32 cellular contexts compared by ENCODE assay signal in the genomic region with DNA sequence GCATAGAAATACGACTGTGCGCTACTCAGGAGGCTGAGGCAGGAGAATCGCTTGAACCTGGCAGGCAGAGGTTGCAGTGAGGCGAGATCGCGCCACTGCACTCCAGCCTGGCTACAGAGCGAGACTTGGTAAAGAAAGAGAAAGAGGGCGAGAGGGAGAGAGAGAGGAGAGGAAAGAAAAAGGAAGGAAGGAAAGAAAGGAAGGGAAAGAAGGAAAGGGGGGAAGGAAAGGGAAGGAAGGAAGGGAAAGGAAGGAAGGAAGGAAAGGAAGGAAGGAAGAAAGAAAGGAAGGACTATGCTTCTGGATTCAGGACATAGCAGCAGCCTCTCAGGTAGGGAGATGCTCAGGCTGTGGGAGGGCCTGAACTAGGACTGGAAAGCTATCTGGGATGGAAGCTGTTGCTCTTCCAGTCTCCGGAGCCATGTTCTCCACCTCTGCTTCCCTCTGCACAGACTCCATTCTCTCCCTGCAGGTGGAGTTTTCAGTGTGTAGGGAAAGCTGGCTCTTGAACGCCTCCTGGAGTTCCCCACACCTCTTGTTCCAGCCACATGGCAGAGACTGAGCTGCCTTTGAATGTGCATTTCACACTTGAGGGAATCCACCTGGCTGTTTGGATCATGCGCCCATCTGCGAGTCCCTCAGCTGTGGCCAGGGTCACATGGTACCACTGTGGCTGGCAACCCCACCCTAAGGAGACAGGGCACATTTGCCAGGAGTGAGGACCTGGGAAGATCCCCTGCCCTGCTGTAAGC. TPM values are rescaled to one million over a fixed set of nuclear protein-coding genes. Genes with fewer than 3 reads are reported as not detected.
DNase-seq lines count a peak whose midpoint lies in the region; ATAC-seq and TF ChIP-seq lines count a peak whose summit lies in the region.
"Had no signal": no experiment of that assay in that cellular context is flagged by ENCODE, and none has a peak within 500 bp of the region (broad histone marks: within the 10 kb centered on the region; RNA-seq: fewer than 3 reads in every experiment).

No MANE protein-coding gene starts in this region.

- H3K27me3 ChIP-seq in IMR-90 (ENCODE audit: control insufficient read depth, insufficient read depth, low read length): no peaks in the 10 kb centered on the region
- no peaks in the 10 kb centered on the region for H3K27me3 ChIP-seq in neural progenitor cell
- H3K27me3 ChIP-seq: tibial artery had no signal

- H4K20me1 ChIP-seq in IMR-90 (ENCODE audit: insufficient read depth, low read length) (no peaks in the 10 kb centered on the region), neural progenitor cell (ENCODE audit: low read depth) (no peaks in the 10 kb centered on the region)

- H2BK5ac ChIP-seq in IMR-90 (ENCODE audit: low read depth, low read length, poor library complexity, severe bottlenecking): no peak overlapping the region

- H3K56ac ChIP-seq in IMR-90 (ENCODE audit: extremely low read depth, insufficient read depth, low read length): no peak overlapping the region

- no peaks in the 10 kb centered on the region for H3K4me1 Mint-ChIP-seq in neural progenitor cell
- H3K4me1 Mint-ChIP-seq: activated naive CD8-positive, alpha-beta T cell treated with anti-CD3 and anti-CD28 coated beads for 36 hours had no signal

- peaks cover 3% of the 10 kb centered on the region for H3K27me3 Mint-ChIP-seq in neural progenitor cell (ENCODE audit: insufficient read depth, low read depth)
- H3K27me3 Mint-ChIP-seq: activated naive CD8-positive, alpha-beta T cell treated with anti-CD3 and anti-CD28 coated beads for 36 hours; stimulated activated naive CD8-positive, alpha-beta T cell treated with anti-CD3 and anti-CD28 coated beads, Interleukin-15, amount 100 ng/mL, for 72 hours had no signal

- no peak overlapping the region for H2BK20ac ChIP-seq in IMR-90 (ENCODE audit: low read depth, low read length)

- dilution Hi-C loops in IMR-90 (cut with HindIII; ENCODE audit: low sequenced_read_pairs, unreplicated experiment): no loop called here

- TF ChIP-seq CTCF in IMR-90 (conservative IDR thresholded peaks at IDR 0.05; ENCODE audit: low read depth, low read length) (no peak), neural progenitor cell (IDR thresholded peaks at IDR 0.05) (no peak)

- no peak overlapping the region for H2BK120ac ChIP-seq in IMR-90 (ENCODE audit: low read depth, low read length)

- H3K9me3 ChIP-seq in IMR-90 (ENCODE audit: control insufficient read depth, insufficient read depth, low read length): no peaks in the 10 kb centered on the region
- H3K9me3 ChIP-seq in neural progenitor cell (ENCODE audit: low read depth): no peaks in the 10 kb centered on the region
- H3K9me3 ChIP-seq: left ventricle myocardium inferior, psoas muscle, tibial artery had no signal

- H3K4ac ChIP-seq in IMR-90 (ENCODE audit: low read depth, low read length): no peak overlapping the region

- H3K79me1 ChIP-seq in IMR-90 (ENCODE audit: low read depth in 1 of 2, low read length in 2 of 2): peaks cover 5 to 20% of the 10 kb centered on the region in 2 experiments; a peak in 2 of 4 replicates

- no peaks in the 10 kb centered on the region for H3K79me2 ChIP-seq in neural progenitor cell (ENCODE audit: low read depth)

- no peak overlapping the region; the same call in 1 of the 2 replicates for H3K23ac ChIP-seq in IMR-90 (ENCODE audit: low read depth, low read length)

- peaks cover 6% of the 10 kb centered on the region for H3K36me3 Mint-ChIP-seq in neural progenitor cell

- H3K18ac ChIP-seq in IMR-90 (ENCODE audit: low read depth, low read length): no peak overlapping the region

- CTCF ChIA-PET in IMR-90 (lab: Yijun Ruan, JAX): no interaction called here

- ATAC-seq in IMR-90 (ENCODE audit: low read depth) (no peak), HG03460 (IDR thresholded peaks at IDR 0.05; ENCODE audit: unreplicated experiment) (no peak)
- ATAC-seq: psoas muscle; sciatic nerve; stimulated activated naive CD8-positive, alpha-beta T cell treated with anti-CD3 and anti-CD28 coated beads, Interleukin-15, amount 100 ng/mL, for 72 hours had no signal

- H2BK15ac ChIP-seq in IMR-90 (ENCODE audit: low read depth, low read length): no peak overlapping the region

- no peak overlapping the region for H3K14ac ChIP-seq in IMR-90 (replicated peaks; ENCODE audit: low read depth, low read length)

- peaks cover 27% of the 10 kb centered on the region for H3K36me3 ChIP-seq in IMR-90 (ENCODE audit: control insufficient read depth, insufficient read depth, low read length)
- no peaks in the 10 kb centered on the region for H3K36me3 ChIP-seq in neural progenitor cell

- H3K4me3 ChIP-seq in IMR-90 (ENCODE audit: insufficient read depth, low read depth, low read length) (no peak overlapping the region), neural progenitor cell (no peak overlapping the region)
- H3K4me3 ChIP-seq: left ventricle myocardium inferior, PC-9, psoas muscle, tibial artery had no signal

- no peaks in the 10 kb centered on the region for H3K9me3 Mint-ChIP-seq in neural progenitor cell
- H3K9me3 Mint-ChIP-seq: activated naive CD8-positive, alpha-beta T cell treated with anti-CD3 and anti-CD28 coated beads for 36 hours; CD14-positive monocyte; HFFc6; stimulated activated naive CD8-positive, alpha-beta T cell treated with anti-CD3 and anti-CD28 coated beads, Interleukin-15, amount 100 ng/mL, for 72 hours; T-helper 2 cell treated with Interferon-gamma antibody and Interleukin-4, amounts not matched to agents 5 μg/mL and 100 μg/mL, for 36 hours had no signal

- H3K9me1 ChIP-seq in IMR-90 (ENCODE audit: insufficient read depth, low read length): peaks cover 10% of the 10 kb centered on the region

- no peak overlapping the region for H3K4me3 Mint-ChIP-seq in neural progenitor cell
- H3K4me3 Mint-ChIP-seq: activated naive CD8-positive, alpha-beta T cell treated with anti-CD3 and anti-CD28 coated beads for 36 hours; CD14-positive monocyte; HFFc6; stimulated activated naive CD8-positive, alpha-beta T cell treated with anti-CD3 and anti-CD28 coated beads, Interleukin-15, amount 100 ng/mL, for 72 hours; T-helper 2 cell treated with Interferon-gamma antibody and Interleukin-4, amounts not matched to agents 5 μg/mL and 100 μg/mL, for 36 hours had no signal

- TF ChIP-seq RAD21 in IMR-90 (IDR thresholded peaks at IDR 0.05; ENCODE audit: low read length): no peak

- peak; percentile 35 for DNase-seq in COLO668 (lab: John Stamatoyannopoulos, UW; ENCODE audit: unreplicated experiment)
- no peak for DNase-seq in IMR-90
- DNase-seq in cerebellar cortex (ENCODE audit: low spot score): peak; percentile 77
- no peak for DNase-seq in neural progenitor cell (ENCODE audit: low spot score)
- DNase-seq in SIG-M5 (lab: John Stamatoyannopoulos, UW): no peak
- DNase-seq in RPMI8226: no peak
- DNase-seq: activated CD4-positive, alpha-beta T cell treated with anti-CD3 and anti-CD28 coated beads for 1 hour; activated CD8-positive, alpha-beta memory T cell treated with anti-CD3 and anti-CD28 coated beads for 24 hours; activated effector memory CD4-positive, alpha-beta T cell treated with Interleukin-2 at 50 U/mL for 16 hours; activated naive CD8-positive, alpha-beta T cell treated with anti-CD3 and anti-CD28 coated beads for 36 hours; activated T-cell treated with anti-CD3 and anti-CD28 coated beads, Interleukin-2, amount 50 U/mL, for 1 hour; Calu3; effector CD4-positive, alpha-beta T cell; glutamatergic neuron; GOT3; HFFc6; left ventricle myocardium inferior; mesendoderm; NCI-H1048; NCI-H510A; NK-92 treated with Interleukin-12 subunit alpha and Interleukin-12 subunit beta, amount 100 ng/mL, for 24 hours; PC-9; psoas muscle; Right ventricle myocardium superior; stimulated activated CD8-positive, alpha-beta memory T cell treated with anti-CD3 and anti-CD28 coated beads, Interleukin-4, amount 100 ng/mL, for 48 hours; stimulated activated naive CD8-positive, alpha-beta T cell treated with anti-CD3 and anti-CD28 coated beads, Interleukin-15, amount 100 ng/mL, for 72 hours; tibial artery had no signal

- no peaks in the 10 kb centered on the region for H3F3A ChIP-seq in neural progenitor cell (ENCODE audit: low read depth)

- BruUV-seq in IMR-90 (replicated peaks; lab: Mats Ljungman, UMichigan): no TSS peak

- H3K9ac ChIP-seq in IMR-90 (ENCODE audit: low read depth, low read length) (no peak overlapping the region), neural progenitor cell (no peak overlapping the region)

- WGBS in IMR-90 (ENCODE audit: extremely low coverage in 2 of 2, insufficient read length in 1 of 2), 2 experiments: 100% methylated on average over 7 of the region's 12 CpGs; no CpG with 5 or more reads in 1 of the 2 experiments

- no peaks in the 10 kb centered on the region for H3K4me1 ChIP-seq in IMR-90 (ENCODE audit: control insufficient read depth, insufficient read depth, low read length)
- no peaks in the 10 kb centered on the region for H3K4me1 ChIP-seq in neural progenitor cell
- H3K4me1 ChIP-seq: psoas muscle, tibial artery had no signal

- no peak for TF ChIP-seq POLR2A in IMR-90 (IDR thresholded peaks at IDR 0.05; ENCODE audit: low read depth, low read length)

- POLR2A ChIA-PET in IMR-90 (lab: Charles Lee; ENCODE audit: unreplicated experiment): no interaction called here

- peak overlapping the region; percentile 76 for H3K27ac Mint-ChIP-seq in neural progenitor cell
- H3K27ac Mint-ChIP-seq: activated naive CD8-positive, alpha-beta T cell treated with anti-CD3 and anti-CD28 coated beads for 36 hours; HFFc6; stimulated activated naive CD8-positive, alpha-beta T cell treated with anti-CD3 and anti-CD28 coated beads, Interleukin-15, amount 100 ng/mL, for 72 hours; T-helper 2 cell treated with Interferon-gamma antibody and Interleukin-4, amounts not matched to agents 5 μg/mL and 100 μg/mL, for 36 hours had no signal

- peak overlapping the region; percentile 55 for H2AK9ac ChIP-seq in IMR-90 (replicated peaks; ENCODE audit: low read depth, low read length, poor library complexity)

- no peak overlapping the region for H2AFZ ChIP-seq in IMR-90 (replicated peaks; ENCODE audit: low read length, poor library complexity)
- H2AFZ ChIP-seq in neural progenitor cell (replicated peaks): no peak overlapping the region
- H2AFZ ChIP-seq: PC-9 had no signal

- in situ Hi-C loops in IMR-90 (cut with MboI; ENCODE audit: low sequenced_read_pairs): no loop called here

- H3K4me2 ChIP-seq in IMR-90 (ENCODE audit: low read depth, low read length) (no peak overlapping the region), neural progenitor cell (no peak overlapping the region)
- H3K4me2 ChIP-seq: PC-9 had no signal

- no peak overlapping the region for H4K8ac ChIP-seq in IMR-90 (ENCODE audit: low read depth in 2 of 2, low read length in 2 of 2)

- H3K27ac ChIP-seq in IMR-90 (ENCODE audit: insufficient read depth, low read length) (no peak overlapping the region), neural progenitor cell (no peak overlapping the region)
- H3K27ac ChIP-seq: epithelial cell of prostate, left ventricle myocardium inferior, PC-9, psoas muscle, tibial artery had no signal

- no peak overlapping the region for H2AK5ac ChIP-seq in IMR-90 (ENCODE audit: low read depth, low read length)

- no peak overlapping the region for H4K5ac ChIP-seq in IMR-90 (ENCODE audit: low read depth, low read length)

- H4K91ac ChIP-seq in IMR-90 (ENCODE audit: insufficient read depth, low read depth, low read length): no peak overlapping the region

- intact Hi-C loops in IMR-90 (cut with micrococcal nuclease): no loop called here

RNA-seq across cellular contexts. Expression of a gene that starts 9.1 kb away (rescaled TPM):
- total RNA-seq in IMR-90 (2012; rRNA removed) (37.5 and 38.9 TPM in 2 replicates), neural progenitor cell (ENCODE audit: low replicate concordance) (15.0 and 21.5 TPM in 2 replicates)
- 93.5 and 99.7 TPM in 2 replicates for polyA plus RNA-seq in IMR-90 (2012; rRNA removed)
- polyA plus RNA-seq in IMR-90 (2012; cell fraction: cytosol; rRNA removed): 67.9 and 73.4 TPM in 2 replicates
- 21.7 and 25.2 TPM in 2 replicates for polyA plus RNA-seq in IMR-90 (2012; cell fraction: nucleus; rRNA removed; ENCODE audit: low replicate concordance)

RNA-seq across cellular contexts. Expression of a gene that starts 9.4 kb away (rescaled TPM):
- total RNA-seq in IMR-90 (2012; rRNA removed) (118 TPM in 2 replicates), neural progenitor cell (ENCODE audit: low replicate concordance) (25.2 and 37.5 TPM in 2 replicates)
- polyA plus RNA-seq in IMR-90 (2012; rRNA removed): 124 and 146 TPM in 2 replicates
- 69.6 and 69.8 TPM in 2 replicates for polyA plus RNA-seq in IMR-90 (2012; cell fraction: cytosol; rRNA removed)
- polyA plus RNA-seq in IMR-90 (2012; cell fraction: nucleus; rRNA removed; ENCODE audit: low replicate concordance): 168 and 324 TPM in 2 replicates

RNA-seq across cellular contexts. Expression of a gene that starts 37.0 kb away (rescaled TPM):
- total RNA-seq in IMR-90 (2012; rRNA removed): 16.7 and 21.3 TPM in 2 replicates
- polyA plus RNA-seq in IMR-90 (2012; rRNA removed): 17.4 and 18.0 TPM in 2 replicates
- polyA plus RNA-seq in IMR-90 (2012; cell fraction: cytosol; rRNA removed): 11.0 TPM in 2 replicates
- polyA plus RNA-seq in IMR-90 (2012; cell fraction: nucleus; rRNA removed; ENCODE audit: low replicate concordance): 6.4 and 11.4 TPM in 2 replicates
- total RNA-seq in neural progenitor cell (ENCODE audit: low replicate concordance): 8.3 and 9.2 TPM in 2 replicates

RNA-seq across cellular contexts. Expression of a gene that starts 37.4 kb away (rescaled TPM):
- 20.0 and 20.1 TPM in 2 replicates for total RNA-seq in IMR-90 (2012; rRNA removed)
- 40.7 and 41.4 TPM in 2 replicates for polyA plus RNA-seq in IMR-90 (2012; rRNA removed)
- 39.1 and 45.7 TPM in 2 replicates for polyA plus RNA-seq in IMR-90 (2012; cell fraction: cytosol; rRNA removed)
- polyA plus RNA-seq in IMR-90 (2012; cell fraction: nucleus; rRNA removed; ENCODE audit: low replicate concordance): 112 and 183 TPM in 2 replicates
- 16.8 and 39.0 TPM in 2 replicates for total RNA-seq in neural progenitor cell (ENCODE audit: low replicate concordance)

RNA-seq across cellular contexts. Expression of a gene that starts 55.1 kb away (rescaled TPM):
- total RNA-seq in IMR-90 (2012; rRNA removed) (9.2 and 9.7 TPM in 2 replicates), neural progenitor cell (ENCODE audit: low replicate concordance) (4.4 and 8.6 TPM in 2 replicates)
- 13.7 and 14.8 TPM in 2 replicates for polyA plus RNA-seq in IMR-90 (2012; rRNA removed)
- 11.7 and 14.4 TPM in 2 replicates for polyA plus RNA-seq in IMR-90 (2012; cell fraction: cytosol; rRNA removed)
- polyA plus RNA-seq in IMR-90 (2012; cell fraction: nucleus; rRNA removed; ENCODE audit: low replicate concordance): 10.3 and 25.2 TPM in 2 replicates

Comparison
In these comparisons a context has a peak if more than half of its experiments do, and no peak if none do; other contexts are left out.
1. DNase-seq: peak in COLO668 (single experiment) and cerebellar cortex (single experiment); none in IMR-90 (single experiment), neural progenitor cell (single experiment), SIG-M5 (single experiment) and RPMI8226 (single experiment).